Comparison of ENCODE assay signal across 2 cellular contexts in genomic region chr2:105592288-105592687, GRCh38.
TF ChIP-seq lines count a peak whose summit lies in the region.

No MANE protein-coding gene starts in this region.

TF ChIP-seq in liver, 16 proteins besides CTCF, POLR2A, EP300 and RAD21:
- TF ChIP-seq, protein P1, sequence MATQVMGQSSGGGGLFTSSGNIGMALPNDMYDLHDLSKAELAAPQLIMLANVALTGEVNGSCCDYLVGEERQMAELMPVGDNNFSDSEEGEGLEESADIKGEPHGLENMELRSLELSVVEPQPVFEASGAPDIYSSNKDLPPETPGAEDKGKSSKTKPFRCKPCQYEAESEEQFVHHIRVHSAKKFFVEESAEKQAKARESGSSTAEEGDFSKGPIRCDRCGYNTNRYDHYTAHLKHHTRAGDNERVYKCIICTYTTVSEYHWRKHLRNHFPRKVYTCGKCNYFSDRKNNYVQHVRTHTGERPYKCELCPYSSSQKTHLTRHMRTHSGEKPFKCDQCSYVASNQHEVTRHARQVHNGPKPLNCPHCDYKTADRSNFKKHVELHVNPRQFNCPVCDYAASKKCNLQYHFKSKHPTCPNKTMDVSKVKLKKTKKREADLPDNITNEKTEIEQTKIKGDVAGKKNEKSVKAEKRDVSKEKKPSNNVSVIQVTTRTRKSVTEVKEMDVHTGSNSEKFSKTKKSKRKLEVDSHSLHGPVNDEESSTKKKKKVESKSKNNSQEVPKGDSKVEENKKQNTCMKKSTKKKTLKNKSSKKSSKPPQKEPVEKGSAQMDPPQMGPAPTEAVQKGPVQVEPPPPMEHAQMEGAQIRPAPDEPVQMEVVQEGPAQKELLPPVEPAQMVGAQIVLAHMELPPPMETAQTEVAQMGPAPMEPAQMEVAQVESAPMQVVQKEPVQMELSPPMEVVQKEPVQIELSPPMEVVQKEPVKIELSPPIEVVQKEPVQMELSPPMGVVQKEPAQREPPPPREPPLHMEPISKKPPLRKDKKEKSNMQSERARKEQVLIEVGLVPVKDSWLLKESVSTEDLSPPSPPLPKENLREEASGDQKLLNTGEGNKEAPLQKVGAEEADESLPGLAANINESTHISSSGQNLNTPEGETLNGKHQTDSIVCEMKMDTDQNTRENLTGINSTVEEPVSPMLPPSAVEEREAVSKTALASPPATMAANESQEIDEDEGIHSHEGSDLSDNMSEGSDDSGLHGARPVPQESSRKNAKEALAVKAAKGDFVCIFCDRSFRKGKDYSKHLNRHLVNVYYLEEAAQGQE (IDR thresholded peaks at IDR 0.05) = no peak
- TF ChIP-seq NR2F2 (IDR thresholded peaks at IDR 0.05) = peak; percentile 20

TF ChIP-seq in HepG2, 621 proteins besides CTCF, POLR2A, EP300 and RAD21:
- TF ChIP-seq ZNF772 (CRISPR knock-in tag; IDR thresholded peaks at IDR 0.05) = no peak
- TF ChIP-seq, protein P2, sequence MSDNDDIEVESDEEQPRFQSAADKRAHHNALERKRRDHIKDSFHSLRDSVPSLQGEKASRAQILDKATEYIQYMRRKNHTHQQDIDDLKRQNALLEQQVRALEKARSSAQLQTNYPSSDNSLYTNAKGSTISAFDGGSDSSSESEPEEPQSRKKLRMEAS (IDR thresholded peaks at IDR 0.05) = no peak
- TF ChIP-seq SOX5 (CRISPR knock-in tag; IDR thresholded peaks at IDR 0.05; ENCODE audit: borderline replicate concordance) = no peak
- TF ChIP-seq ARID3A (IDR thresholded peaks at IDR 0.05; ENCODE audit: low read depth, low read length) = no peak
- TF ChIP-seq, protein P3, sequence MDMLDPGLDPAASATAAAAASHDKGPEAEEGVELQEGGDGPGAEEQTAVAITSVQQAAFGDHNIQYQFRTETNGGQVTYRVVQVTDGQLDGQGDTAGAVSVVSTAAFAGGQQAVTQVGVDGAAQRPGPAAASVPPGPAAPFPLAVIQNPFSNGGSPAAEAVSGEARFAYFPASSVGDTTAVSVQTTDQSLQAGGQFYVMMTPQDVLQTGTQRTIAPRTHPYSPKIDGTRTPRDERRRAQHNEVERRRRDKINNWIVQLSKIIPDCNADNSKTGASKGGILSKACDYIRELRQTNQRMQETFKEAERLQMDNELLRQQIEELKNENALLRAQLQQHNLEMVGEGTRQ (IDR thresholded peaks at IDR 0.05; ENCODE audit: low read depth, low read length) = no peak
- TF ChIP-seq, protein P3 (CRISPR knock-in tag; IDR thresholded peaks at IDR 0.05; ENCODE audit: borderline replicate concordance) = no peak
- TF ChIP-seq KDM6A (CRISPR knock-in tag; IDR thresholded peaks at IDR 0.05; ENCODE audit: low read depth) = no peak
- TF ChIP-seq RFXAP (CRISPR knock-in tag; IDR thresholded peaks at IDR 0.05; ENCODE audit: borderline replicate concordance) = no peak
- TF ChIP-seq, protein P4, sequence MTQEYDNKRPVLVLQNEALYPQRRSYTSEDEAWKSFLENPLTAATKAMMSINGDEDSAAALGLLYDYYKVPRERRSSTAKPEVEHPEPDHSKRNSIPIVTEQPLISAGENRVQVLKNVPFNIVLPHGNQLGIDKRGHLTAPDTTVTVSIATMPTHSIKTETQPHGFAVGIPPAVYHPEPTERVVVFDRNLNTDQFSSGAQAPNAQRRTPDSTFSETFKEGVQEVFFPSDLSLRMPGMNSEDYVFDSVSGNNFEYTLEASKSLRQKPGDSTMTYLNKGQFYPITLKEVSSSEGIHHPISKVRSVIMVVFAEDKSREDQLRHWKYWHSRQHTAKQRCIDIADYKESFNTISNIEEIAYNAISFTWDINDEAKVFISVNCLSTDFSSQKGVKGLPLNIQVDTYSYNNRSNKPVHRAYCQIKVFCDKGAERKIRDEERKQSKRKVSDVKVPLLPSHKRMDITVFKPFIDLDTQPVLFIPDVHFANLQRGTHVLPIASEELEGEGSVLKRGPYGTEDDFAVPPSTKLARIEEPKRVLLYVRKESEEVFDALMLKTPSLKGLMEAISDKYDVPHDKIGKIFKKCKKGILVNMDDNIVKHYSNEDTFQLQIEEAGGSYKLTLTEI (CRISPR knock-in tag; conservative IDR thresholded peaks at IDR 0.05) = no peak
- TF ChIP-seq, protein P5, sequence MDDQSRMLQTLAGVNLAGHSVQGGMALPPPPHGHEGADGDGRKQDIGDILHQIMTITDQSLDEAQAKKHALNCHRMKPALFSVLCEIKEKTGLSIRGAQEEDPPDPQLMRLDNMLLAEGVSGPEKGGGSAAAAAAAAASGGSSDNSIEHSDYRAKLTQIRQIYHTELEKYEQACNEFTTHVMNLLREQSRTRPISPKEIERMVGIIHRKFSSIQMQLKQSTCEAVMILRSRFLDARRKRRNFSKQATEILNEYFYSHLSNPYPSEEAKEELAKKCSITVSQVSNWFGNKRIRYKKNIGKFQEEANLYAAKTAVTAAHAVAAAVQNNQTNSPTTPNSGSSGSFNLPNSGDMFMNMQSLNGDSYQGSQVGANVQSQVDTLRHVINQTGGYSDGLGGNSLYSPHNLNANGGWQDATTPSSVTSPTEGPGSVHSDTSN (CRISPR knock-in tag; IDR thresholded peaks at IDR 0.05; ENCODE audit: borderline replicate concordance) = no peak
- TF ChIP-seq ZNF782 (CRISPR knock-in tag; IDR thresholded peaks at IDR 0.05; ENCODE audit: borderline replicate concordance) = no peak
- no peak for TF ChIP-seq HNRNPLL (IDR thresholded peaks at IDR 0.05; ENCODE audit: low read depth, low read length, poor library complexity, severe bottlenecking)
- TF ChIP-seq HNF1B (CRISPR knock-in tag; IDR thresholded peaks at IDR 0.05) = no peak
- TF ChIP-seq HIC2 (CRISPR knock-in tag; IDR thresholded peaks at IDR 0.05; ENCODE audit: low read depth) = no peak
- TF ChIP-seq GLMP (CRISPR knock-in tag; IDR thresholded peaks at IDR 0.05; ENCODE audit: borderline replicate concordance) = no peak
- TF ChIP-seq ZNF331 (CRISPR knock-in tag; IDR thresholded peaks at IDR 0.05) = no peak
- no peak for TF ChIP-seq RFXANK (CRISPR knock-in tag; IDR thresholded peaks at IDR 0.05)
- no peak for TF ChIP-seq ATRX (CRISPR knock-in tag; IDR thresholded peaks at IDR 0.05; ENCODE audit: borderline replicate concordance)
- no peak for TF ChIP-seq WIZ (CRISPR knock-in tag; IDR thresholded peaks at IDR 0.05)
